ENCODE assay signal across 9 cellular contexts in the genomic region with DNA sequence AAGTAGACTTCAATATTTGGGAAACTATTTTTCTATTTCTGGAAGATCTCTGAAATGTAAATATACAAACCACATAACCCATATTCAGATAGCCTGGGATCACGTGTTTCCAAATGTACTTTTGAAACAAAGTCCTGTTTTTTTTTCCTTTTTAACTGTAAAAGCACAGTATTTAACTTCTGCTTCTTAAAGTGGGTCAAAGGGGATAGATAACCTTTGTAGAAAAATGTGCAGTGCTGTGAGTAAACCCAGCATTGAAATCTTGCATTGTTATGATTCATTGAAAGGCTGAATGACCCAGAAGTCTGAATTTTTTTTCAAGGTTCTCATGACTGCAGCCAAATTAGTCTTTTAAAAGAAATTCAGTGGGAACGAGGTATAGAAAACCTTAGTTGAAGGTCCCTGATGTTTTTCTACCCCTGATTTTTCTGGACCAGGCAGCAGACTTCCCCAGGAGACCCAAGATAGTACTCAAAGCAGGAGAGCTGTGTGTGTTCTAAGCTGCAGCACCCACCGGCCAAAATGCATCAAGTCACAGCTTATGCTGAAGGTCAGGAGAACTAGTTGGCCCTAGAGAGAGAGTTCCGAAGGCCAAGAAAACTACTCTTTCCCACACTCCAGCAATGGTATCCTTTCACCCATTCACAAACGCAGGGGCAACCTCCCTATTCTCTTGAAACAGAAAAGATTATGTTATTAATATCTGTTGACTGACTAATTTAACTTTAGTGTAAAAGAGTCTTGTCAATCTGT. TPM values are rescaled to one million over a fixed set of nuclear protein-coding genes. Genes with fewer than 3 reads are reported as not detected.
A peak's percentile ranks its signal among the peaks of the same experiment; 100 is the strongest.
DNase-seq lines count a peak whose midpoint lies in the region; ATAC-seq and TF ChIP-seq lines count a peak whose summit lies in the region.
"Had no signal": no experiment of that assay in that cellular context is flagged by ENCODE, and none has a peak within 500 bp of the region (broad histone marks: within the 10 kb centered on the region; RNA-seq: fewer than 3 reads in every experiment).

No MANE protein-coding gene starts in this region.

- H2BK5ac ChIP-seq in mesenchymal stem cell (ENCODE audit: low read depth, low read length, poor library complexity, severe bottlenecking) = no peak overlapping the region

- H2BK12ac ChIP-seq in mesenchymal stem cell (ENCODE audit: low read length in 2 of 2) = peak overlapping the region; percentile 20 to 71

- intact Hi-C loops in breast epithelium (cut with DNase I; ENCODE audit: low total_unique reads) = no loop called here
- intact Hi-C loops in lower leg skin (cut with DNase I; ENCODE audit: low total_unique reads) = no loop called here

- peak overlapping the region; percentile 48 to 66 for H3K4me3 Mint-ChIP-seq in activated T-cell treated with anti-CD3 and anti-CD28 coated beads, Interleukin-2, amount 50 U/mL, for 72 hours

- TF ChIP-seq EP300 in upper lobe of left lung (IDR thresholded peaks at IDR 0.05) = no peak

- H3K4ac ChIP-seq in mesenchymal stem cell (ENCODE audit: low read depth in 1 of 2, low read length in 2 of 2) = no peak overlapping the region

- H3K4me1 ChIP-seq in breast epithelium (peaks cover 0 to 14% of the 10 kb centered on the region in 2 donors), mesenchymal stem cell (ENCODE audit: control insufficient read depth, insufficient read depth, low read depth, low read length) (peaks cover 11% of the 10 kb centered on the region), upper lobe of left lung (peaks cover 47 to 70% (median 59%) of the 10 kb centered on the region in 4 donors)

- H3K79me1 ChIP-seq in mesenchymal stem cell (replicated peaks; ENCODE audit: low read length, poor library complexity, severe bottlenecking) = peaks cover 13% of the 10 kb centered on the region

- peaks cover 0 to 3% of the 10 kb centered on the region in 2 donors for H3K9me3 Mint-ChIP-seq in activated T-cell treated with anti-CD3 and anti-CD28 coated beads, Interleukin-2, amount 50 U/mL, for 72 hours

- no peak overlapping the region for H2BK15ac ChIP-seq in mesenchymal stem cell (ENCODE audit: low read depth, poor library complexity, severe bottlenecking)

- TF ChIP-seq POLR2A in breast epithelium (IDR thresholded peaks at IDR 0.05) = no peak
- TF ChIP-seq POLR2A in upper lobe of left lung (IDR thresholded peaks at IDR 0.05) = no peak
- no peak for TF ChIP-seq POLR2A in lower leg skin (IDR thresholded peaks at IDR 0.05)

- H3K4me1 Mint-ChIP-seq in activated T-cell treated with anti-CD3 and anti-CD28 coated beads, Interleukin-2, amount 50 U/mL, for 72 hours (ENCODE audit: low read depth) = peaks cover 92% of the 10 kb centered on the region

- H3K23ac ChIP-seq in mesenchymal stem cell (ENCODE audit: low read length in 2 of 2) = no peak overlapping the region

- peak overlapping the region; percentile 90 for H3K27ac Mint-ChIP-seq in activated T-cell treated with anti-CD3 and anti-CD28 coated beads, Interleukin-2, amount 50 U/mL, for 72 hours

- H3K9me3 ChIP-seq in breast epithelium (no peaks in the 10 kb centered on the region), mesenchymal stem cell (ENCODE audit: control insufficient read depth, low read length) (no peaks in the 10 kb centered on the region), upper lobe of left lung (no peaks in the 10 kb centered on the region)

- H3K36me3 ChIP-seq in breast epithelium = no peaks in the 10 kb centered on the region
- H3K36me3 ChIP-seq in mesenchymal stem cell (ENCODE audit: control insufficient read depth in 1 of 2, insufficient read depth in 2 of 2, low read depth in 1 of 2, low read length in 2 of 2) = peaks cover 0 to 4% of the 10 kb centered on the region in 2 experiments
- no peaks in the 10 kb centered on the region for H3K36me3 ChIP-seq in upper lobe of left lung

- peak overlapping the region in 1 of 3 donors; percentile 12 for H3K4me3 ChIP-seq in breast epithelium
- H3K4me3 ChIP-seq in mesenchymal stem cell (ENCODE audit: insufficient read depth in 1 of 2, low read depth in 1 of 2, low read length in 2 of 2) = peak overlapping the region in 1 of 2 experiments; percentile 49
- no peak overlapping the region for H3K4me3 ChIP-seq in upper lobe of left lung
- H3K4me3 ChIP-seq in lower leg skin (ENCODE audit: low read depth, poor library complexity, severe bottlenecking) = no peak overlapping the region

- no peak overlapping the region for H2AFZ ChIP-seq in mesenchymal stem cell (ENCODE audit: low read depth, low read length)

- H3K36me3 Mint-ChIP-seq in activated T-cell treated with anti-CD3 and anti-CD28 coated beads, Interleukin-2, amount 50 U/mL, for 72 hours (ENCODE audit: insufficient read depth in 2 of 2) = peaks cover 1 to 19% of the 10 kb centered on the region in 2 donors

- peak overlapping the region; percentile 11 for H4K91ac ChIP-seq in mesenchymal stem cell (ENCODE audit: low read length)

- peak overlapping the region; percentile 82 to 85 for H3K27ac ChIP-seq in breast epithelium
- H3K27ac ChIP-seq in mesenchymal stem cell (ENCODE audit: low read length, poor library complexity, severe bottlenecking) = peak overlapping the region; percentile 47
- H3K27ac ChIP-seq in upper lobe of left lung = peak overlapping the region; percentile 67 to 79 (median 72)

- no peak overlapping the region for H3K4me2 ChIP-seq in mesenchymal stem cell (ENCODE audit: low read length, poor library complexity, severe bottlenecking)

- H3K18ac ChIP-seq in mesenchymal stem cell (ENCODE audit: low read depth in 1 of 2, low read length in 2 of 2) = peak overlapping the region; percentile 14 to 67

- no peak for TF ChIP-seq CTCF in breast epithelium (IDR thresholded peaks at IDR 0.05)
- no peak for TF ChIP-seq CTCF in upper lobe of left lung (IDR thresholded peaks at IDR 0.05)
- TF ChIP-seq CTCF in lower leg skin (IDR thresholded peaks at IDR 0.05) = no peak

- WGBS in mesenchymal stem cell = 61% methylated on average over 2 of the region's 5 CpGs
- 51 to 54% methylated on average over 5 of the region's 5 CpGs for WGBS in upper lobe of left lung, 2 donors
- 45 to 49% methylated on average over 5 of the region's 5 CpGs for WGBS in lower leg skin, 2 donors

- H3K27me3 Mint-ChIP-seq in activated T-cell treated with anti-CD3 and anti-CD28 coated beads, Interleukin-2, amount 50 U/mL, for 72 hours (ENCODE audit: low read depth) = no peaks in the 10 kb centered on the region

- DNase-seq in activated T-cell treated with anti-CD3 and anti-CD28 coated beads, Interleukin-2, amount 50 U/mL, for 72 hours = no peak
- DNase-seq in activated T-cell treated with anti-CD3 and anti-CD28 coated beads for 4 hours (no peak), breast epithelium (ENCODE audit: low spot score in 2 of 2) (no peak), mesenchymal stem cell (peak; percentile 59), upper lobe of left lung (no peak), NCI-H1417 (lab: John Stamatoyannopoulos, UW) (no peak), lower leg skin (ENCODE audit: low spot score in 2 of 2) (no peak)
- DNase-seq: DMS 273 treated with DMSO at 0.1 percent for 48 hours had no signal

- H2BK120ac ChIP-seq in mesenchymal stem cell (ENCODE audit: low read depth, low read length) = peak overlapping the region; percentile 64

- H3K27me3 ChIP-seq in breast epithelium (no peaks in the 10 kb centered on the region), mesenchymal stem cell (ENCODE audit: control insufficient read depth in 1 of 2, insufficient read depth in 1 of 2, low read length in 2 of 2) (no peaks in the 10 kb centered on the region), upper lobe of left lung (no peaks in the 10 kb centered on the region)

- peak overlapping the region in 1 of 2 experiments; percentile 77 for H3K14ac ChIP-seq in mesenchymal stem cell (ENCODE audit: low read length in 2 of 2)

- H3K9ac ChIP-seq in mesenchymal stem cell (ENCODE audit: low read length) = peak overlapping the region; percentile 71

- peak; percentile 53 to 62 for ATAC-seq in activated T-cell treated with anti-CD3 and anti-CD28 coated beads, Interleukin-2, amount 50 U/mL, for 72 hours (replicated peaks in 1 of 2)
- ATAC-seq in upper lobe of left lung (ENCODE audit: low FRiP score in 2 of 2) (peak in 1 of 2 donors; percentile 69), GM18867 (IDR thresholded peaks at IDR 0.05; ENCODE audit: unreplicated experiment) (no peak)

- H4K8ac ChIP-seq in mesenchymal stem cell (ENCODE audit: low read length) = peak overlapping the region; percentile 57

- peak overlapping the region; percentile 64 for H2AK5ac ChIP-seq in mesenchymal stem cell (ENCODE audit: low read length, severe bottlenecking)

RNA-seq across cellular contexts. Expression of a gene that starts 43.6 kb away (rescaled TPM):
- 10 to 100 TPM; 24.4 to 30.6 TPM for total RNA-seq in activated T-cell treated with anti-CD3 and anti-CD28 coated beads, Interleukin-2, amount 50 U/mL, for 72 hours
- 10 to 100 TPM; 21.3 to 26.1 (median 25.6) TPM for total RNA-seq in breast epithelium
- 18.6 TPM for polyA plus RNA-seq in mesenchymal stem cell (2013, experiment 1 of 2)
- 17.5 TPM for polyA plus RNA-seq in mesenchymal stem cell (2013, experiment 2 of 2)
- total RNA-seq in upper lobe of left lung = 10 to 100 TPM in 4 of 6 donors, 1 to 10 TPM in 2; 4.9 to 28.9 (median 12.4) TPM
- 1 to 10 TPM; 4.6 to 8.1 (median 6.5) TPM for total RNA-seq in lower leg skin

RNA-seq across cellular contexts. Expression of a gene that starts 44.4 kb away (rescaled TPM):
- total RNA-seq in activated T-cell treated with anti-CD3 and anti-CD28 coated beads, Interleukin-2, amount 50 U/mL, for 72 hours = 100 to 1,000 TPM; 122 to 157 TPM
- total RNA-seq in breast epithelium (10 to 100 TPM; 31.3 to 46.2 (median 36.7) TPM), upper lobe of left lung (10 to 100 TPM; 10.2 to 54.8 (median 39.2) TPM), lower leg skin (10 to 100 TPM in 3 of 4 donors, 1 to 10 TPM in 1; 9.1 to 23.6 (median 10.7) TPM)
- polyA plus RNA-seq in mesenchymal stem cell (2013, experiment 1 of 2) = 63.1 TPM
- polyA plus RNA-seq in mesenchymal stem cell (2013, experiment 2 of 2) = 60.0 TPM
